In genomic region chr4:81215219-81215892, GRCh38 we compare ENCODE assay signal across 8 cellular contexts. TPM values are rescaled to one million over a fixed set of nuclear protein-coding genes. Genes with fewer than 3 reads are reported as not detected.
A peak's percentile ranks its signal among the peaks of the same experiment; 100 is the strongest.
DNase-seq lines count a peak whose midpoint lies in the region; ATAC-seq, FAIRE-seq and TF ChIP-seq lines count a peak whose summit lies in the region.

A gene with protein sequence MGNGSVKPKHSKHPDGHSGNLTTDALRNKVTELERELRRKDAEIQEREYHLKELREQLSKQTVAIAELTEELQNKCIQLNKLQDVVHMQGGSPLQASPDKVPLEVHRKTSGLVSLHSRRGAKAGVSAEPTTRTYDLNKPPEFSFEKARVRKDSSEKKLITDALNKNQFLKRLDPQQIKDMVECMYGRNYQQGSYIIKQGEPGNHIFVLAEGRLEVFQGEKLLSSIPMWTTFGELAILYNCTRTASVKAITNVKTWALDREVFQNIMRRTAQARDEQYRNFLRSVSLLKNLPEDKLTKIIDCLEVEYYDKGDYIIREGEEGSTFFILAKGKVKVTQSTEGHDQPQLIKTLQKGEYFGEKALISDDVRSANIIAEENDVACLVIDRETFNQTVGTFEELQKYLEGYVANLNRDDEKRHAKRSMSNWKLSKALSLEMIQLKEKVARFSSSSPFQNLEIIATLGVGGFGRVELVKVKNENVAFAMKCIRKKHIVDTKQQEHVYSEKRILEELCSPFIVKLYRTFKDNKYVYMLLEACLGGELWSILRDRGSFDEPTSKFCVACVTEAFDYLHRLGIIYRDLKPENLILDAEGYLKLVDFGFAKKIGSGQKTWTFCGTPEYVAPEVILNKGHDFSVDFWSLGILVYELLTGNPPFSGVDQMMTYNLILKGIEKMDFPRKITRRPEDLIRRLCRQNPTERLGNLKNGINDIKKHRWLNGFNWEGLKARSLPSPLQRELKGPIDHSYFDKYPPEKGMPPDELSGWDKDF (minus strand): TSS chr4:81215222. CDS start chr4:81205047, 10,175 bp downstream.

- no peak within 1 kb of the TSS for H3K9ac ChIP-seq in HUES48 (ENCODE audit: low read depth, low read length)

- 0 out of 2 replicates have a peak, but pooled peaks cover 8% of the 10 kb centered on the region for H3K4me1 ChIP-seq in HUES48 (ENCODE audit: control insufficient read depth, insufficient read depth, low read length)
- no peaks in the 10 kb centered on the region for H3K4me1 ChIP-seq in right cardiac atrium (ENCODE audit: control insufficient read depth, insufficient read depth, low read length)

- ATAC-seq in WTC11 (peak; percentile 55), right cardiac atrium (peak; percentile 63 to 70), sciatic nerve (peak; percentile 50)

- H3K4me3 Mint-ChIP-seq in WTC11, result peak within 1 kb of the TSS; percentile 77

- no peak within 1 kb of the TSS for H3K27ac Mint-ChIP-seq in WTC11

- POLR2A ChIA-PET in WTC11 (lab: Charles Lee), result no interaction called here

- WGBS in right cardiac atrium, result 3% methylated on average over 29 of the region's 29 CpGs

- H3K27me3 ChIP-seq in HUES48 (ENCODE audit: control insufficient read depth, insufficient read depth, low read length) (peaks cover 48% of the 10 kb centered on the region), right cardiac atrium (ENCODE audit: control insufficient read depth, insufficient read depth) (no peaks in the 10 kb centered on the region)

- peaks cover 15% of the 10 kb centered on the region for H3K4me1 Mint-ChIP-seq in WTC11

- CTCF ChIA-PET in WTC11 (lab: Charles Lee), result interaction anchor here (0.6 to 2.4 kb wide), 6 partner anchors 11 to 609 kb away, joined by 3 to 16 read pairs (median 8); no protein-coding TSS in a partner anchor

- H3K4me3 ChIP-seq in HUES48 (ENCODE audit: low read depth, low read length) (peak within 1 kb of the TSS; percentile 73), right cardiac atrium (ENCODE audit: low read length) (peak within 1 kb of the TSS; percentile 43)

- H3K27me3 Mint-ChIP-seq in WTC11 (ENCODE audit: low read depth), result peaks cover 53% of the 10 kb centered on the region

- no peak for TF ChIP-seq CTCF in WTC11 (IDR thresholded peaks at IDR 0.05)

- FAIRE-seq in GM12891 (lab: Jason Lieb, UNC), result no peak

- no peaks in the 10 kb centered on the region for H3K36me3 Mint-ChIP-seq in WTC11

- H3K9me3 ChIP-seq in HUES48 (ENCODE audit: control insufficient read depth, insufficient read depth, low read length), result no peaks in the 10 kb centered on the region
- H3K9me3 ChIP-seq in right cardiac atrium (ENCODE audit: control insufficient read depth, low read length), result no peaks in the 10 kb centered on the region

- peaks cover 9% of the 10 kb centered on the region for H3K9me3 Mint-ChIP-seq in WTC11

- no peaks in the 10 kb centered on the region for H3K36me3 ChIP-seq in HUES48 (ENCODE audit: control insufficient read depth, insufficient read depth, low read length)

- intact Hi-C loops in right cardiac atrium (cut with DNase I), result no loop called here
- intact Hi-C loops in sciatic nerve (cut with DNase I), result no loop called here

- TF ChIP-seq POLR2A in GM12891 (IDR thresholded peaks at IDR 0.05; ENCODE audit: low read depth, low read length), result no peak

- peak; percentile 27 for DNase-seq in WTC11 (ENCODE audit: low spot score)
- peak in 2 of 3 donors; percentile 55 to 67 for DNase-seq in right cardiac atrium
- no peak for DNase-seq in sciatic nerve (ENCODE audit: low spot score)
- DNase-seq in kidney tubule cell (ENCODE audit: low spot score), result no peak
- no peak for DNase-seq in GM12891 (ENCODE audit: insufficient read length, low spot score)
- no peak for DNase-seq in NCI-H446 (lab: John Stamatoyannopoulos, UW)
- no peak for DNase-seq in SIG-M5 treated with dmso at 0.1 percent for 504 hours (lab: John Stamatoyannopoulos, UW; ENCODE audit: unreplicated experiment)

- H3K27ac ChIP-seq in HUES48 (ENCODE audit: low read depth, low read length) (no peak within 1 kb of the TSS), right cardiac atrium (ENCODE audit: low read length) (peak within 1 kb of the TSS; percentile 34)

TF ChIP-seq in WTC11, 78 proteins besides CTCF, POLR2A, EP300 and RAD21 (continues in another document):
- TF ChIP-seq NFE2L1 (CRISPR knock-in tag; IDR thresholded peaks at IDR 0.05) (peak; percentile 45; the same call in 1 of the 2 replicates), ZNF121 (CRISPR knock-in tag; IDR thresholded peaks at IDR 0.05) (no peak), NR2C2 (CRISPR knock-in tag; IDR thresholded peaks at IDR 0.05) (peak; percentile 44; the same call in 1 of the 2 replicates), E2F1 (CRISPR knock-in tag; IDR thresholded peaks at IDR 0.05) (peak; percentile 48; the same call in 1 of the 2 replicates)
- TF ChIP-seq, protein P1, sequence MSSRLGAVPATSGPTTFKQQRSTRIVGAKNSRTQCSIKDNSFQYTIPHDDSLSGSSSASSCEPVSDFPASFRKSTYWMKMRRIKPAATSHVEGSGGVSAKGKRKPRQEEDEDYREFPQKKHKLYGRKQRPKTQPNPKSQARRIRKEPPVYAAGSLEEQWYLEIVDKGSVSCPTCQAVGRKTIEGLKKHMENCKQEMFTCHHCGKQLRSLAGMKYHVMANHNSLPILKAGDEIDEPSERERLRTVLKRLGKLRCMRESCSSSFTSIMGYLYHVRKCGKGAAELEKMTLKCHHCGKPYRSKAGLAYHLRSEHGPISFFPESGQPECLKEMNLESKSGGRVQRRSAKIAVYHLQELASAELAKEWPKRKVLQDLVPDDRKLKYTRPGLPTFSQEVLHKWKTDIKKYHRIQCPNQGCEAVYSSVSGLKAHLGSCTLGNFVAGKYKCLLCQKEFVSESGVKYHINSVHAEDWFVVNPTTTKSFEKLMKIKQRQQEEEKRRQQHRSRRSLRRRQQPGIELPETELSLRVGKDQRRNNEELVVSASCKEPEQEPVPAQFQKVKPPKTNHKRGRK (CRISPR knock-in tag; IDR thresholded peaks at IDR 0.05; ENCODE audit: borderline replicate concordance), result no peak
- TF ChIP-seq, protein P2, sequence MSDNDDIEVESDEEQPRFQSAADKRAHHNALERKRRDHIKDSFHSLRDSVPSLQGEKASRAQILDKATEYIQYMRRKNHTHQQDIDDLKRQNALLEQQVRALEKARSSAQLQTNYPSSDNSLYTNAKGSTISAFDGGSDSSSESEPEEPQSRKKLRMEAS (CRISPR knock-in tag; IDR thresholded peaks at IDR 0.05), result peak; percentile 87

TF ChIP-seq in GM12891, 5 proteins besides CTCF, POLR2A, EP300 and RAD21:
- no peak for TF ChIP-seq PAX5 (IDR thresholded peaks at IDR 0.05; ENCODE audit: insufficient read depth, low read length, severe bottlenecking)
- TF ChIP-seq SPI1 (IDR thresholded peaks at IDR 0.05; ENCODE audit: low read depth, low read length), result no peak
- no peak for TF ChIP-seq POLR2AphosphoS5 (IDR thresholded peaks at IDR 0.05; ENCODE audit: low read depth, low read length)
- TF ChIP-seq POU2F2 (IDR thresholded peaks at IDR 0.05; ENCODE audit: low read depth, low read length), result no peak
- no peak for TF ChIP-seq TAF1 (IDR thresholded peaks at IDR 0.05; ENCODE audit: low read depth, low read length)

RNA-seq across cellular contexts. Expression of the gene that starts here (rescaled TPM):
- 1.9 to 3.6 TPM (median 2.7 TPM) in 3 replicates for total RNA-seq in WTC11 (2021)
- total RNA-seq in right cardiac atrium, result 10 to 100 TPM in 2 of 4 donors, 1 to 10 TPM in 2; 4.5 to 20.4 (median 13.1) TPM
- polyA plus RNA-seq in right cardiac atrium, result 6.0 TPM
- 3.2 TPM for total RNA-seq in sciatic nerve
- 0.22 TPM for polyA plus RNA-seq in GM12891 (2012; ENCODE audit: low read depth, missing spikeins)

Comparison
In these comparisons a context has a peak if more than half of its experiments do, and no peak if none do; other contexts are left out.
1. DNase-seq: peak in WTC11 (single experiment) and right cardiac atrium (2 of 3); none in sciatic nerve (single experiment), kidney tubule cell (single experiment), GM12891 (single experiment), NCI-H446 (0 of 2) and SIG-M5 treated with dmso at 0.1 percent for 504 hours (single experiment).
2. Peak in every context shown above with its lines, with median percentiles within 50 percentile points of each other: ATAC-seq.